Comparison of ENCODE assay signal across 13 cellular contexts in the genomic region with DNA sequence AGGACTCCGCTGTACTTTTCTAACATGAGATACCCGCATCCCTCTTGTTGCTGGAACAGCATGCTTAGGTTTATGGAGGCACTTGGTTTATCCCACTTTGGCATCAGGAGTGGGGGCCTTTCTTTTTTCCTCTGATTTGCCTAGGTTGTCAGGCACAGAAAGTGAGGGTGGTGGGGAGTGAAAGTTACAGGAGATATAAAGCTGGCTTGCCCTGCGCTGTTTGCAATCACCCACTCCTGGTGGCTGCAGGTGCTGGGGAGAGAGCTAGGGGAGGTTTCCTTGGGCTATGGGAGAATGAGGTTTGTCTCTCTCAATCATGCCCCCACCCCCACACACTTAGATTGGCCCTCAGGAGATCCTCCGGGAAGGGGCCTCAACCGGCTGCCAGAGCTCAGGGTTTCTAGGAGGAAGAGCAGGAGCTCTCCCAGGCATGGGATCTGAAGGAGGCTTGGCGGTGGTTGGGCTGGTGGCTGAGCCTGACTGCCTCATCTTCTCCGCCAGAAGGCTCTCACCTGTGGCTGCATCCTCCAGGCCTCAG. TPM values are rescaled to one million over a fixed set of nuclear protein-coding genes. Genes with fewer than 3 reads are reported as not detected.
DNase-seq lines count a peak whose midpoint lies in the region; ATAC-seq and TF ChIP-seq lines count a peak whose summit lies in the region.
"Had no signal": no experiment of that assay in that cellular context is flagged by ENCODE, and none has a peak within 500 bp of the region (broad histone marks: within the 10 kb centered on the region; RNA-seq: fewer than 3 reads in every experiment).

No MANE protein-coding gene starts in this region.

- no peak for DNase-seq in PC-3
- no peak for DNase-seq in hepatocyte (ENCODE audit: low spot score)
- no peak for DNase-seq in neural progenitor cell (ENCODE audit: low spot score)
- no peak for DNase-seq in smooth muscle cell (lab: John Stamatoyannopoulos, UW; ENCODE audit: unreplicated experiment)
- DNase-seq in GM03348 (ENCODE audit: low spot score), result no peak
- no peak for DNase-seq in NCI-H226
- DNase-seq: activated CD4-positive, CD25-positive, alpha-beta regulatory T cell; GF-D8; NCI-H446 treated with DMSO at 0.1 percent for 48 hours; SHP77 treated with DMSO at 0.1 percent for 48 hours had no signal

- H3K79me2 ChIP-seq in PC-3 (ENCODE audit: low read length) (peaks cover 52% of the 10 kb centered on the region), hepatocyte (no peaks in the 10 kb centered on the region), neural progenitor cell (ENCODE audit: low read depth) (peaks cover 25% of the 10 kb centered on the region), smooth muscle cell (ENCODE audit: low read depth) (no peaks in the 10 kb centered on the region)

- H3K4me2 ChIP-seq in BLaER1 treated with 17β-estradiol and CSF1 and Interleukin-3, amounts not matched to agents 10 nM and 100 nM, result peak overlapping the region in 9 of 11 experiments; percentile 73 to 99 (median 94); a peak in 16 of 22 replicates
- H3K4me2 ChIP-seq in PC-3 (ENCODE audit: low read length), result peak overlapping the region; percentile 95
- peak overlapping the region; percentile 97 for H3K4me2 ChIP-seq in hepatocyte
- peak overlapping the region; percentile 86 for H3K4me2 ChIP-seq in neural progenitor cell
- H3K4me2 ChIP-seq in smooth muscle cell, result no peak overlapping the region

- H3K4me3 Mint-ChIP-seq in neural progenitor cell, result peak overlapping the region; percentile 94

- H3K9me2 ChIP-seq in PC-3 (replicated peaks; ENCODE audit: low read length) (no peaks in the 10 kb centered on the region), hepatocyte (replicated peaks; ENCODE audit: insufficient read depth) (no peaks in the 10 kb centered on the region)

- H3K9me3 Mint-ChIP-seq in neural progenitor cell, result no peaks in the 10 kb centered on the region

- H4K20me1 ChIP-seq in BLaER1 treated with 17β-estradiol and CSF1 and Interleukin-3, amounts not matched to agents 10 nM and 100 nM, result peaks cover 0 to 64% (median 13%) of the 10 kb centered on the region in 11 experiments; a peak in 13 of 22 replicates
- H4K20me1 ChIP-seq in PC-3 (ENCODE audit: low read length), result peaks cover 10% of the 10 kb centered on the region; the same call in 1 of the 2 replicates
- H4K20me1 ChIP-seq in hepatocyte (ENCODE audit: insufficient read depth, poor library complexity, severe bottlenecking), result no peaks in the 10 kb centered on the region
- H4K20me1 ChIP-seq in neural progenitor cell (ENCODE audit: low read depth), result peaks cover 24% of the 10 kb centered on the region
- H4K20me1 ChIP-seq in smooth muscle cell (ENCODE audit: low read depth), result no peaks in the 10 kb centered on the region

- intact Hi-C loops in PC-3 (cut with micrococcal nuclease), result no loop called here

- TSS peak; percentile 34 for BruUV-seq in PC-3 (replicated peaks; lab: Mats Ljungman, UMichigan)

- H3K27me3 Mint-ChIP-seq in neural progenitor cell (ENCODE audit: insufficient read depth, low read depth), result peaks cover 19% of the 10 kb centered on the region

- peaks cover 62% of the 10 kb centered on the region for H3K4me1 Mint-ChIP-seq in neural progenitor cell

- H3K27ac Mint-ChIP-seq in neural progenitor cell, result peak overlapping the region; percentile 69

- no peak overlapping the region for H3K9ac ChIP-seq in BLaER1 treated with 17β-estradiol and CSF1 and Interleukin-3, amounts not matched to agents 10 nM and 100 nM
- peak overlapping the region; percentile 75 for H3K9ac ChIP-seq in PC-3 (ENCODE audit: low read length)
- H3K9ac ChIP-seq in neural progenitor cell, result no peak overlapping the region
- H3K9ac ChIP-seq in smooth muscle cell (ENCODE audit: low read depth), result no peak overlapping the region

- POLR2A ChIA-PET in PC-3 (lab: Charles Lee; ENCODE audit: unreplicated experiment), result interaction anchor here (0.5 to 0.6 kb wide), 2 partner anchors 10 to 78 kb away, joined by 3 to 8 read pairs; no protein-coding TSS in a partner anchor

- no peaks in the 10 kb centered on the region for H3K36me3 ChIP-seq in BLaER1 treated with 17β-estradiol and CSF1 and Interleukin-3, amounts not matched to agents 10 nM and 100 nM
- H3K36me3 ChIP-seq in PC-3 (ENCODE audit: low read depth, low read length) (no peaks in the 10 kb centered on the region), hepatocyte (replicated peaks; ENCODE audit: insufficient read depth, low read depth) (no peaks in the 10 kb centered on the region), neural progenitor cell (no peaks in the 10 kb centered on the region), smooth muscle cell (ENCODE audit: low read depth) (no peaks in the 10 kb centered on the region)

- CTCF ChIA-PET in PC-3 (lab: Charles Lee), result no interaction called here

- peaks cover 4% of the 10 kb centered on the region for H3K36me3 Mint-ChIP-seq in neural progenitor cell

- ATAC-seq in PC-3, result no peak
- no peak for ATAC-seq in HG02884 (IDR thresholded peaks at IDR 0.05; ENCODE audit: unreplicated experiment)

- H3K9me3 ChIP-seq in BLaER1 treated with 17β-estradiol and CSF1 and Interleukin-3, amounts not matched to agents 10 nM and 100 nM (replicated peaks in 1 of 11), result no peaks in the 10 kb centered on the region
- H3K9me3 ChIP-seq in PC-3 (ENCODE audit: low read length) (no peaks in the 10 kb centered on the region), hepatocyte (ENCODE audit: low read depth) (no peaks in the 10 kb centered on the region), neural progenitor cell (ENCODE audit: low read depth) (no peaks in the 10 kb centered on the region), smooth muscle cell (replicated peaks; ENCODE audit: low read depth) (no peaks in the 10 kb centered on the region)
- H3K9me3 ChIP-seq: mucosa of descending colon had no signal

- peaks cover 0 to 55% (median 34%) of the 10 kb centered on the region in 10 experiments; a peak in 14 of 20 replicates for H3K4me1 ChIP-seq in BLaER1 treated with 17β-estradiol and CSF1 and Interleukin-3, amounts not matched to agents 10 nM and 100 nM
- H3K4me1 ChIP-seq in PC-3 (ENCODE audit: insufficient read depth, low read length) (peaks cover 22% of the 10 kb centered on the region), hepatocyte (ENCODE audit: insufficient read depth) (peaks cover 3% of the 10 kb centered on the region), neural progenitor cell (peaks cover 15% of the 10 kb centered on the region), smooth muscle cell (ENCODE audit: low read depth) (no peaks in the 10 kb centered on the region)

- H3K4me3 ChIP-seq in BLaER1 treated with 17β-estradiol and CSF1 and Interleukin-3, amounts not matched to agents 10 nM and 100 nM, result peak overlapping the region in 3 of 10 experiments; percentile 64 to 72 (median 69); a peak in 3 of 20 replicates
- H3K4me3 ChIP-seq in PC-3 (ENCODE audit: low read length), result peak overlapping the region; percentile 79
- H3K4me3 ChIP-seq in hepatocyte, result no peak overlapping the region
- peak overlapping the region; percentile 74 for H3K4me3 ChIP-seq in neural progenitor cell
- no peak overlapping the region for H3K4me3 ChIP-seq in smooth muscle cell

- WGBS in hepatocyte (ENCODE audit: low lambda C conversion rate, missing lambda C conversion rate), result 72% methylated on average over 7 of the region's 7 CpGs
- WGBS in smooth muscle cell (ENCODE audit: low lambda C conversion rate), result 71% methylated on average over 7 of the region's 7 CpGs

- H3F3A ChIP-seq in PC-3 (ENCODE audit: low read length, unreplicated experiment) (no peaks in the 10 kb centered on the region), neural progenitor cell (ENCODE audit: low read depth) (peaks cover 5% of the 10 kb centered on the region), smooth muscle cell (ENCODE audit: low read depth) (no peaks in the 10 kb centered on the region)

- TF ChIP-seq CTCF in PC-3 (conservative IDR thresholded peaks at IDR 0.05; ENCODE audit: low read depth, low read length) (no peak), hepatocyte (IDR thresholded peaks at IDR 0.05; ENCODE audit: poor library complexity) (no peak), neural progenitor cell (IDR thresholded peaks at IDR 0.05) (no peak), smooth muscle cell (IDR thresholded peaks at IDR 0.05; ENCODE audit: borderline replicate concordance, insufficient read depth, poor library complexity, severe bottlenecking) (no peak)

- H3K27me3 ChIP-seq in BLaER1 treated with 17β-estradiol and CSF1 and Interleukin-3, amounts not matched to agents 10 nM and 100 nM, result peaks cover 28 to 64% (median 43%) of the 10 kb centered on the region in 11 experiments
- H3K27me3 ChIP-seq in PC-3 (ENCODE audit: low read length) (no peaks in the 10 kb centered on the region), hepatocyte (peaks cover 53% of the 10 kb centered on the region), neural progenitor cell (peaks cover 36% of the 10 kb centered on the region), smooth muscle cell (ENCODE audit: low read depth) (peaks cover 86% of the 10 kb centered on the region)

- no peak overlapping the region for H3K27ac ChIP-seq in BLaER1 treated with 17β-estradiol and CSF1 and Interleukin-3, amounts not matched to agents 10 nM and 100 nM
- peak overlapping the region; percentile 56 for H3K27ac ChIP-seq in PC-3 (ENCODE audit: low read length)
- H3K27ac ChIP-seq in hepatocyte, result no peak overlapping the region
- no peak overlapping the region for H3K27ac ChIP-seq in neural progenitor cell
- H3K27ac ChIP-seq in smooth muscle cell (ENCODE audit: low read depth), result no peak overlapping the region

- no peak overlapping the region for H2AFZ ChIP-seq in PC-3 (ENCODE audit: low read length)
- no peak overlapping the region for H2AFZ ChIP-seq in hepatocyte
- H2AFZ ChIP-seq in neural progenitor cell (replicated peaks), result no peak overlapping the region
- H2AFZ ChIP-seq in smooth muscle cell (ENCODE audit: low read depth), result no peak overlapping the region

RNA-seq across cellular contexts. Expression of gene WSCD1, which starts 1.4 kb away (rescaled TPM):
- 56.7 and 57.0 TPM in 2 replicates for total RNA-seq in PC-3 (2014; rRNA removed)
- 4.4 and 8.9 TPM in 2 replicates for total RNA-seq in hepatocyte
- polyA plus RNA-seq in hepatocyte, result 1.5 and 2.0 TPM in 2 replicates
- total RNA-seq in neural progenitor cell (ENCODE audit: low replicate concordance), result 20.2 and 41.3 TPM in 2 replicates
- 0.18 TPM in 1 of 2 replicates, not detected in the other for total RNA-seq in smooth muscle cell
- polyA plus RNA-seq in smooth muscle cell, result 0.18 TPM in 1 of 2 replicates, not detected in the other

Comparison
In these comparisons a context has a peak if more than half of its experiments do, and no peak if none do; other contexts are left out.
1. H3K4me3 ChIP-seq: peak in PC-3 (single experiment) and neural progenitor cell (single experiment); none in hepatocyte (single experiment) and smooth muscle cell (single experiment).